11 cellular contexts compared by ENCODE assay signal in the genomic region with DNA sequence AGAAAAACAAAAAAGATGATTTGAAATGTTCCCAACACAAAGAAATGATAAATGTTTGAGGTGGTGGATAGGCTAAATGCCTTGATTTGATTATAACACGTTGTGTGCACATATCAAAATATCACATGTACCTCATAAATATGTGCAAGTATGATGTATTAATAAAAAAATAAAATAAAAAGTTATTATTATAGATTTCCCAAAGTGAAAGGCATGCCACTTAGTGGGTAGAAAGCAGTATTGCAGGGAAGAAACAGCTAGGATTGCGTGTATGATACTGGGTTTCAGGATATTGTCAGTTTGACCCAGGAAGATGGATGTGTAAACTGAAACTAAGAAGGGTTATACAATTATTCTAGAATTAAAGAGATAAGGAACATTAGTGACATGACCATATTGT. TPM values are rescaled to one million over a fixed set of nuclear protein-coding genes. Genes with fewer than 3 reads are reported as not detected.
DNase-seq lines count a peak whose midpoint lies in the region; ATAC-seq, FAIRE-seq and TF ChIP-seq lines count a peak whose summit lies in the region.
"Had no signal": no experiment of that assay in that cellular context is flagged by ENCODE, and none has a peak within 500 bp of the region (broad histone marks: within the 10 kb centered on the region; RNA-seq: fewer than 3 reads in every experiment).

No MANE protein-coding gene starts in this region.

- POLR2A ChIA-PET in MCF 10A (lab: Yijun Ruan, JAX) (no interaction called here), PC-3 (lab: Charles Lee; ENCODE audit: unreplicated experiment) (no interaction called here)

- H3K9me3 ChIP-seq in breast epithelium: no peaks in the 10 kb centered on the region
- no peaks in the 10 kb centered on the region for H3K9me3 ChIP-seq in PC-3 (ENCODE audit: low read length)
- H3K9me3 ChIP-seq in esophagus squamous epithelium: no peaks in the 10 kb centered on the region
- H3K9me3 ChIP-seq in transverse colon: no peaks in the 10 kb centered on the region
- no peaks in the 10 kb centered on the region for H3K9me3 ChIP-seq in pancreas

- no peak for TF ChIP-seq POLR2A in breast epithelium (IDR thresholded peaks at IDR 0.05)
- no peak for TF ChIP-seq POLR2A in esophagus squamous epithelium (IDR thresholded peaks at IDR 0.05)
- TF ChIP-seq POLR2A in transverse colon (IDR thresholded peaks at IDR 0.05): no peak

- H3K4me2 ChIP-seq in PC-3 (ENCODE audit: low read length): no peak overlapping the region

- no peak for ATAC-seq in PC-3
- no peak for ATAC-seq in pancreas

- peaks cover 16% of the 10 kb centered on the region for H3K4me1 Mint-ChIP-seq in MCF 10A (ENCODE audit: insufficient read depth, unreplicated experiment)

- H3K27me3 Mint-ChIP-seq in MCF 10A (ENCODE audit: insufficient read depth, unreplicated experiment): no peaks in the 10 kb centered on the region

- H3K4me1 ChIP-seq in breast epithelium (no peaks in the 10 kb centered on the region), PC-3 (ENCODE audit: insufficient read depth, low read length) (peaks cover 5% of the 10 kb centered on the region; the same call in 1 of the 2 replicates), esophagus squamous epithelium (peaks cover 0 to 20% (median 6%) of the 10 kb centered on the region in 3 donors), transverse colon (peaks cover 10 to 18% (median 14%) of the 10 kb centered on the region in 4 donors), pancreas (peaks cover 0 to 12% (median 0%) of the 10 kb centered on the region in 3 donors)

- TF ChIP-seq CTCF in MCF 10A (IDR thresholded peaks at IDR 0.05; ENCODE audit: unreplicated experiment) (peak; percentile 40), breast epithelium (IDR thresholded peaks at IDR 0.05) (no peak), PC-3 (conservative IDR thresholded peaks at IDR 0.05; ENCODE audit: low read depth, low read length) (peak; percentile 35), esophagus squamous epithelium (IDR thresholded peaks at IDR 0.05) (peak in 5 of 6 experiments; percentile 11 to 36 (median 25)), transverse colon (IDR thresholded peaks at IDR 0.05) (peak; percentile 34 to 46 (median 41)), pancreas (IDR thresholded peaks at IDR 0.05) (peak in 2 of 4 donors; percentile 18 to 28)

- in situ Hi-C loops in transverse colon (cut with MboI; ENCODE audit: low pct_ligation_motif_present in 1 of 4, low pct_unique_long_range_greater_than_20kb in 1 of 4, low sequenced_read_pairs in 3 of 4): no loop called here

- no peaks in the 10 kb centered on the region for H4K20me1 ChIP-seq in PC-3 (ENCODE audit: low read length)

- TF ChIP-seq EP300 in transverse colon (IDR thresholded peaks at IDR 0.05; ENCODE audit: low read depth): no peak

- H3K4me3 ChIP-seq in breast epithelium (no peak overlapping the region), PC-3 (ENCODE audit: low read length) (no peak overlapping the region), esophagus squamous epithelium (no peak overlapping the region), transverse colon (no peak overlapping the region), pancreas (no peak overlapping the region)

- WGBS in esophagus squamous epithelium, 2 donors: 34 to 49% methylated on average over 2 of the region's 2 CpGs
- WGBS in transverse colon (ENCODE audit: low coverage in 1 of 2), 2 donors: 33 to 37% methylated on average over 2 of the region's 2 CpGs
- WGBS in pancreas, 2 donors: 18 to 34% methylated on average over 2 of the region's 2 CpGs

- intact Hi-C loops in MCF 10A (cut with micrococcal nuclease) (loop anchor here (5.0 to 10.0 kb wide), 2 partner anchors 86 to 243 kb away; a partner anchor contains a TSS), breast epithelium (cut with DNase I; ENCODE audit: low total_unique reads) (no loop called here), PC-3 (cut with micrococcal nuclease) (loop anchor here (2.0 kb wide), 2 partner anchors 58 to 82 kb away; no protein-coding TSS in a partner anchor), esophagus squamous epithelium (cut with DNase I) (no loop called here), transverse colon (cut with DNase I; ENCODE audit: low total_unique reads) (no loop called here), pancreas (cut with DNase I) (no loop called here)

- H3K36me3 ChIP-seq in breast epithelium (no peaks in the 10 kb centered on the region), PC-3 (ENCODE audit: low read depth, low read length) (no peaks in the 10 kb centered on the region), esophagus squamous epithelium (no peaks in the 10 kb centered on the region), transverse colon (no peaks in the 10 kb centered on the region), pancreas (no peaks in the 10 kb centered on the region)

- H3K9me2 ChIP-seq in PC-3 (replicated peaks; ENCODE audit: low read length): no peaks in the 10 kb centered on the region

- CTCF ChIA-PET in MCF 10A (lab: Yijun Ruan, JAX): interaction anchor here (1.0 kb wide), 2 partner anchors 26 to 911 kb away, joined by 3 to 4 read pairs; no protein-coding TSS in a partner anchor
- CTCF ChIA-PET in PC-3 (lab: Charles Lee): interaction anchor here (0.8 kb wide), 1 partner anchor 53 kb away, joined by 3 read pairs; no protein-coding TSS in a partner anchor

- H3K4me3 Mint-ChIP-seq in MCF 10A (ENCODE audit: unreplicated experiment): no peak overlapping the region
- H3K4me3 Mint-ChIP-seq: memory B cell had no signal

- H3K79me2 ChIP-seq in PC-3 (ENCODE audit: low read length): peaks cover 8% of the 10 kb centered on the region

- peak; percentile 25 for DNase-seq in MCF 10A (ENCODE audit: unreplicated experiment)
- no peak for DNase-seq in breast epithelium (ENCODE audit: low spot score in 2 of 2)
- peak; percentile 27 for DNase-seq in PC-3
- no peak for DNase-seq in esophagus squamous epithelium (lab: John Stamatoyannopoulos, UW)
- no peak for DNase-seq in transverse colon
- no peak for DNase-seq in activated CD4-positive, alpha-beta T cell treated with anti-CD3 and anti-CD28 coated beads for 48 hours
- no peak for DNase-seq in pancreas
- no peak for DNase-seq in NCI-H2107 treated with DMSO at 0.1 percent for 48 hours (lab: John Stamatoyannopoulos, UW; ENCODE audit: unreplicated experiment)
- DNase-seq: stimulated activated CD4-positive, alpha-beta T cell treated with anti-CD3 and anti-CD28 coated beads, Interleukin-4, amount 100 ng/mL, for 1 hour had no signal

- no peaks in the 10 kb centered on the region for H3K36me3 Mint-ChIP-seq in MCF 10A (ENCODE audit: insufficient read depth, unreplicated experiment)
- H3K36me3 Mint-ChIP-seq: memory B cell had no signal

- no peak overlapping the region for H3K27ac ChIP-seq in breast epithelium
- no peak overlapping the region for H3K27ac ChIP-seq in PC-3 (ENCODE audit: low read length)
- H3K27ac ChIP-seq in esophagus squamous epithelium: no peak overlapping the region
- no peak overlapping the region for H3K27ac ChIP-seq in transverse colon
- H3K27ac ChIP-seq in pancreas: no peak overlapping the region

- H3F3A ChIP-seq in PC-3 (ENCODE audit: low read length, unreplicated experiment): no peaks in the 10 kb centered on the region

- no peaks in the 10 kb centered on the region for H3K9me3 Mint-ChIP-seq in MCF 10A (ENCODE audit: unreplicated experiment)
- H3K9me3 Mint-ChIP-seq: memory B cell had no signal

- no peak for FAIRE-seq in pancreas (lab: Jason Lieb, UNC)

- no peak overlapping the region for H3K9ac ChIP-seq in PC-3 (ENCODE audit: low read length)

- BruUV-seq in MCF 10A (replicated peaks; lab: Mats Ljungman, UMichigan): no TSS peak
- BruUV-seq in PC-3 (replicated peaks; lab: Mats Ljungman, UMichigan): no TSS peak

- no peak overlapping the region for H3K27ac Mint-ChIP-seq in MCF 10A (ENCODE audit: low read depth, unreplicated experiment)
- H3K27ac Mint-ChIP-seq: memory B cell had no signal

- no peak overlapping the region for H2AFZ ChIP-seq in PC-3 (ENCODE audit: low read length)

- H3K27me3 ChIP-seq in breast epithelium: peaks cover 0 to 16% of the 10 kb centered on the region in 2 donors
- H3K27me3 ChIP-seq in PC-3 (ENCODE audit: low read length): no peaks in the 10 kb centered on the region
- peaks cover 0 to 47% (median 2%) of the 10 kb centered on the region in 4 donors for H3K27me3 ChIP-seq in esophagus squamous epithelium
- H3K27me3 ChIP-seq in transverse colon: peaks cover 25% of the 10 kb centered on the region
- peaks cover 0 to 10% (median 0%) of the 10 kb centered on the region in 4 donors for H3K27me3 ChIP-seq in pancreas

RNA-seq across cellular contexts. Expression of a gene that starts 3.6 kb away (rescaled TPM):
- total RNA-seq in MCF 10A (2022): 12.5 and 18.4 TPM in 2 replicates
- 10 to 100 TPM in 2 of 3 donors, 1 to 10 TPM in 1; 8.5 to 25.2 (median 22.4) TPM for total RNA-seq in breast epithelium
- total RNA-seq in PC-3 (2014; rRNA removed): 13.3 and 16.0 TPM in 2 replicates
- 1 to 10 TPM; 3.5 to 7.6 (median 7.2) TPM for total RNA-seq in esophagus squamous epithelium
- total RNA-seq in transverse colon: 10 to 100 TPM; 25.2 to 36.6 (median 29.1) TPM
- total RNA-seq in pancreas: 1 to 10 TPM; 3.0 to 5.8 (median 5.1) TPM
- 1 to 10 TPM; 1.4 to 3.6 TPM for polyA plus RNA-seq in pancreas

RNA-seq across cellular contexts. Expression of a gene that starts 28.5 kb away (rescaled TPM):
- total RNA-seq in MCF 10A (2022) (not detected in 2 replicates), breast epithelium (not detected), PC-3 (2014; rRNA removed) (not detected in 2 replicates), esophagus squamous epithelium (not detected), transverse colon (not detected), pancreas (under 1 TPM in 1 of 6 donors, not detected in 5; 0.38 TPM)
- polyA plus RNA-seq in pancreas: under 1 TPM in 1 of 2 donors, not detected in 1; 0.47 TPM
- total RNA-seq: T-helper 2 cell treated with Interferon-gamma antibody and Interleukin-4, amounts not matched to agents 100 ng/mL and 5 ng/mL, for 36 hours had no signal

Comparison
In these comparisons a context has a peak if more than half of its experiments do, and no peak if none do; other contexts are left out.
1. DNase-seq: peak in MCF 10A (single experiment) and PC-3 (single experiment); none in breast epithelium (0 of 2), esophagus squamous epithelium (single experiment), transverse colon (single experiment), activated CD4-positive, alpha-beta T cell treated with anti-CD3 and anti-CD28 coated beads for 48 hours (single experiment), pancreas (0 of 6) and NCI-H2107 treated with DMSO at 0.1 percent for 48 hours (single experiment).
2. CTCF ChIP-seq: peak in MCF 10A (single experiment), PC-3 (single experiment), esophagus squamous epithelium (5 of 6) and transverse colon (5 of 5); none in breast epithelium (0 of 3).
3. intact Hi-C loops: an anchor here in MCF 10A (5.0 to 10.0 kb wide) and PC-3 (2.0 kb wide); none called in breast epithelium, esophagus squamous epithelium, transverse colon and pancreas.